ENCODE assay signal across 2 cellular contexts in the genomic region with DNA sequence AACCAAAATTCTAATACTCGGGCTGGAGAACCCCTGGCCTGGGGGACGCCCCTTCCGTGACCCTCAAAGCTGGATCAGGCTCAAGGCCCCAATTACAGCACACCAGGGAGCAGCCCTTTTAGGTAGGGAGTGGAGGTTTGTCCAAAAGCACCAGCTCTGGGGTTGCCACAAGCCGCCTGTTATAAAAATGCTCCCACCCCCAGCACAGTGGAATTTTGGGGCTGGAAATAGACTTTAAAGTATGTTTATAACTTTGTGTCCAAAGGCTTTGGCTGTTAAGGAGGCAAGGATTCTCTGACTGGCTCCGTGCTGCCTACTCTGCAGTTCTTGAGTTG.
TF ChIP-seq lines count a peak whose summit lies in the region.

No MANE protein-coding gene starts in this region.

TF ChIP-seq in SK-N-SH, 30 proteins besides CTCF, POLR2A, EP300 and RAD21:
- TF ChIP-seq MEF2A (IDR thresholded peaks at IDR 0.05; ENCODE audit: borderline replicate concordance, low read depth) (no peak), TEAD4 (IDR thresholded peaks at IDR 0.05; ENCODE audit: borderline replicate concordance, insufficient read depth) (no peak), FOXM1 (IDR thresholded peaks at IDR 0.05; ENCODE audit: low read depth) (no peak), POLR2AphosphoS5 (IDR thresholded peaks at IDR 0.05; ENCODE audit: low read depth, low read length) (no peak), RCOR1 (IDR thresholded peaks at IDR 0.05; ENCODE audit: low read length) (no peak)

TF ChIP-seq in SK-N-SH treated with all-trans-retinoic acid at 6 μM for 48 hours, 23 proteins besides CTCF, POLR2A, EP300 and RAD21 (continued from another document):
- TF ChIP-seq TOX (CRISPR knock-in tag; IDR thresholded peaks at IDR 0.05; ENCODE audit: borderline replicate concordance), result no peak
- TF ChIP-seq POU6F1 (CRISPR knock-in tag; IDR thresholded peaks at IDR 0.05; ENCODE audit: borderline replicate concordance, low read depth), result no peak
- no peak for TF ChIP-seq TCF4 (CRISPR knock-in tag; IDR thresholded peaks at IDR 0.05; ENCODE audit: borderline replicate concordance)
- TF ChIP-seq, protein P1, sequence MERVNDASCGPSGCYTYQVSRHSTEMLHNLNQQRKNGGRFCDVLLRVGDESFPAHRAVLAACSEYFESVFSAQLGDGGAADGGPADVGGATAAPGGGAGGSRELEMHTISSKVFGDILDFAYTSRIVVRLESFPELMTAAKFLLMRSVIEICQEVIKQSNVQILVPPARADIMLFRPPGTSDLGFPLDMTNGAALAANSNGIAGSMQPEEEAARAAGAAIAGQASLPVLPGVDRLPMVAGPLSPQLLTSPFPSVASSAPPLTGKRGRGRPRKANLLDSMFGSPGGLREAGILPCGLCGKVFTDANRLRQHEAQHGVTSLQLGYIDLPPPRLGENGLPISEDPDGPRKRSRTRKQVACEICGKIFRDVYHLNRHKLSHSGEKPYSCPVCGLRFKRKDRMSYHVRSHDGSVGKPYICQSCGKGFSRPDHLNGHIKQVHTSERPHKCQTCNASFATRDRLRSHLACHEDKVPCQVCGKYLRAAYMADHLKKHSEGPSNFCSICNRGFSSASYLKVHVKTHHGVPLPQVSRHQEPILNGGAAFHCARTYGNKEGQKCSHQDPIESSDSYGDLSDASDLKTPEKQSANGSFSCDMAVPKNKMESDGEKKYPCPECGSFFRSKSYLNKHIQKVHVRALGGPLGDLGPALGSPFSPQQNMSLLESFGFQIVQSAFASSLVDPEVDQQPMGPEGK (CRISPR knock-in tag; IDR thresholded peaks at IDR 0.05; ENCODE audit: borderline replicate concordance), result no peak
- TF ChIP-seq, protein P2, sequence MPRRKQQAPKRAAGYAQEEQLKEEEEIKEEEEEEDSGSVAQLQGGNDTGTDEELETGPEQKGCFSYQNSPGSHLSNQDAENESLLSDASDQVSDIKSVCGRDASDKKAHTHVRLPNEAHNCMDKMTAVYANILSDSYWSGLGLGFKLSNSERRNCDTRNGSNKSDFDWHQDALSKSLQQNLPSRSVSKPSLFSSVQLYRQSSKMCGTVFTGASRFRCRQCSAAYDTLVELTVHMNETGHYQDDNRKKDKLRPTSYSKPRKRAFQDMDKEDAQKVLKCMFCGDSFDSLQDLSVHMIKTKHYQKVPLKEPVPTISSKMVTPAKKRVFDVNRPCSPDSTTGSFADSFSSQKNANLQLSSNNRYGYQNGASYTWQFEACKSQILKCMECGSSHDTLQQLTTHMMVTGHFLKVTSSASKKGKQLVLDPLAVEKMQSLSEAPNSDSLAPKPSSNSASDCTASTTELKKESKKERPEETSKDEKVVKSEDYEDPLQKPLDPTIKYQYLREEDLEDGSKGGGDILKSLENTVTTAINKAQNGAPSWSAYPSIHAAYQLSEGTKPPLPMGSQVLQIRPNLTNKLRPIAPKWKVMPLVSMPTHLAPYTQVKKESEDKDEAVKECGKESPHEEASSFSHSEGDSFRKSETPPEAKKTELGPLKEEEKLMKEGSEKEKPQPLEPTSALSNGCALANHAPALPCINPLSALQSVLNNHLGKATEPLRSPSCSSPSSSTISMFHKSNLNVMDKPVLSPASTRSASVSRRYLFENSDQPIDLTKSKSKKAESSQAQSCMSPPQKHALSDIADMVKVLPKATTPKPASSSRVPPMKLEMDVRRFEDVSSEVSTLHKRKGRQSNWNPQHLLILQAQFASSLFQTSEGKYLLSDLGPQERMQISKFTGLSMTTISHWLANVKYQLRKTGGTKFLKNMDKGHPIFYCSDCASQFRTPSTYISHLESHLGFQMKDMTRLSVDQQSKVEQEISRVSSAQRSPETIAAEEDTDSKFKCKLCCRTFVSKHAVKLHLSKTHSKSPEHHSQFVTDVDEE (CRISPR knock-in tag; IDR thresholded peaks at IDR 0.05), result no peak
- TF ChIP-seq ZNF8 (CRISPR knock-in tag; IDR thresholded peaks at IDR 0.05), result no peak
- no peak for TF ChIP-seq ISL1 (CRISPR knock-in tag; IDR thresholded peaks at IDR 0.05)
- TF ChIP-seq BACH2 (CRISPR knock-in tag; IDR thresholded peaks at IDR 0.05; ENCODE audit: borderline replicate concordance), result no peak
- TF ChIP-seq CSDC2 (CRISPR knock-in tag; IDR thresholded peaks at IDR 0.05), result no peak
- no peak for TF ChIP-seq RARB (CRISPR knock-in tag; IDR thresholded peaks at IDR 0.05)
- no peak for TF ChIP-seq ZFP30 (CRISPR knock-in tag; IDR thresholded peaks at IDR 0.05)
- TF ChIP-seq, protein P3, sequence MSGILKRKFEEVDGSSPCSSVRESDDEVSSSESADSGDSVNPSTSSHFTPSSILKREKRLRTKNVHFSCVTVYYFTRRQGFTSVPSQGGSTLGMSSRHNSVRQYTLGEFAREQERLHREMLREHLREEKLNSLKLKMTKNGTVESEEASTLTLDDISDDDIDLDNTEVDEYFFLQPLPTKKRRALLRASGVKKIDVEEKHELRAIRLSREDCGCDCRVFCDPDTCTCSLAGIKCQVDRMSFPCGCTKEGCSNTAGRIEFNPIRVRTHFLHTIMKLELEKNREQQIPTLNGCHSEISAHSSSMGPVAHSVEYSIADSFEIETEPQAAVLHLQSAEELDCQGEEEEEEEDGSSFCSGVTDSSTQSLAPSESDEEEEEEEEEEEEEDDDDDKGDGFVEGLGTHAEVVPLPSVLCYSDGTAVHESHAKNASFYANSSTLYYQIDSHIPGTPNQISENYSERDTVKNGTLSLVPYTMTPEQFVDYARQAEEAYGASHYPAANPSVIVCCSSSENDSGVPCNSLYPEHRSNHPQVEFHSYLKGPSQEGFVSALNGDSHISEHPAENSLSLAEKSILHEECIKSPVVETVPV (CRISPR knock-in tag; IDR thresholded peaks at IDR 0.05), result no peak
TF ChIP-seq in SK-N-SH treated with all-trans-retinoic acid at 6 μM for 48 hours: peak in this region for 0.
